ENCODE assay signal across 12 cellular contexts in genomic region chr22:41106122-41106968, GRCh38. TPM values are rescaled to one million over a fixed set of nuclear protein-coding genes. Genes with fewer than 3 reads are reported as not detected.
DNase-seq lines count a peak whose midpoint lies in the region; ATAC-seq and TF ChIP-seq lines count a peak whose summit lies in the region.
"Had no signal": no experiment of that assay in that cellular context is flagged by ENCODE, and none has a peak within 500 bp of the region (broad histone marks: within the 10 kb centered on the region; RNA-seq: fewer than 3 reads in every experiment).

No MANE protein-coding gene starts in this region.

- POLR2A ChIA-PET in WTC11 (lab: Charles Lee), result no interaction called here

- H3K27me3 ChIP-seq in GM23338 (ENCODE audit: insufficient read depth) (no peaks in the 10 kb centered on the region), sigmoid colon (no peaks in the 10 kb centered on the region)
- H3K27me3 ChIP-seq: spleen, stomach had no signal

- no peaks in the 10 kb centered on the region for H3K9me3 ChIP-seq in sigmoid colon
- H3K9me3 ChIP-seq: spleen, stomach had no signal

- H3K27ac Mint-ChIP-seq in GM23338, result no peak overlapping the region; the same call in 1 of the 2 replicates
- H3K27ac Mint-ChIP-seq in WTC11, result peak overlapping the region; percentile 88

- intact Hi-C loops in sigmoid colon (cut with DNase I), result no loop called here

- no peak overlapping the region for H2AFZ ChIP-seq in GM23338
- H2AFZ ChIP-seq: PC-9 had no signal

- H3K79me2 ChIP-seq in GM23338 (replicated peaks; ENCODE audit: insufficient read depth), result peaks cover 100% of the 10 kb centered on the region

- no peak for TF ChIP-seq POLR2A in sigmoid colon (IDR thresholded peaks at IDR 0.05)

- no peak overlapping the region for H3K4me2 ChIP-seq in GM23338
- H3K4me2 ChIP-seq: PC-9 had no signal

- TF ChIP-seq CTCF in GM23338 (conservative IDR thresholded peaks at IDR 0.05; ENCODE audit: low read depth in 2 of 2), result no peak
- TF ChIP-seq CTCF in WTC11 (IDR thresholded peaks at IDR 0.05), result no peak
- no peak for TF ChIP-seq CTCF in fibroblast of villous mesenchyme (IDR thresholded peaks at IDR 0.05; ENCODE audit: insufficient read depth, low read depth, low read length)
- no peak for TF ChIP-seq CTCF in sigmoid colon (IDR thresholded peaks at IDR 0.05)

- H4K20me1 ChIP-seq in GM23338 (replicated peaks; ENCODE audit: insufficient read depth), result peaks cover 72% of the 10 kb centered on the region

- H3K9me3 Mint-ChIP-seq in GM23338, result no peaks in the 10 kb centered on the region
- H3K9me3 Mint-ChIP-seq in WTC11, result no peaks in the 10 kb centered on the region

- 76% methylated on average over 8 of the region's 8 CpGs for WGBS in sigmoid colon, 2 donors

- no peaks in the 10 kb centered on the region for H3K9me2 ChIP-seq in GM23338 (ENCODE audit: insufficient read depth)

- no peak overlapping the region for H3K4me3 Mint-ChIP-seq in GM23338
- H3K4me3 Mint-ChIP-seq in WTC11, result no peak overlapping the region

- ATAC-seq in GM23338 (no peak), WTC11 (no peak), HG03039 (IDR thresholded peaks at IDR 0.05; ENCODE audit: unreplicated experiment) (no peak), HG03135 (IDR thresholded peaks at IDR 0.05; ENCODE audit: unreplicated experiment) (no peak), HG03354 (IDR thresholded peaks at IDR 0.05; ENCODE audit: poor library complexity, severe bottlenecking, unreplicated experiment) (no peak)

- TF ChIP-seq EP300 in sigmoid colon (IDR thresholded peaks at IDR 0.05), result no peak

- H3K4me1 ChIP-seq in GM23338 (ENCODE audit: insufficient read depth) (no peaks in the 10 kb centered on the region; the same call in 1 of the 2 replicates), sigmoid colon (peaks cover 0 to 45% (median 39%) of the 10 kb centered on the region in 4 donors)

- H3K27me3 Mint-ChIP-seq in GM23338 (ENCODE audit: insufficient read depth, low read depth, poor library complexity), result no peaks in the 10 kb centered on the region
- no peaks in the 10 kb centered on the region for H3K27me3 Mint-ChIP-seq in WTC11 (ENCODE audit: low read depth)

- peaks cover 8% of the 10 kb centered on the region; the same call in 1 of the 2 replicates for H3F3A ChIP-seq in GM23338 (replicated peaks; ENCODE audit: low read depth)

- H3K4me1 Mint-ChIP-seq in GM23338 (peaks cover 9% of the 10 kb centered on the region), WTC11 (peaks cover 19% of the 10 kb centered on the region)

- H3K27ac ChIP-seq in GM23338 (ENCODE audit: low read depth), result peak overlapping the region; percentile 85
- peak overlapping the region in 3 of 4 donors; percentile 23 to 29 (median 25) for H3K27ac ChIP-seq in sigmoid colon
- H3K27ac ChIP-seq: PC-9 had no signal

- DNase-seq in GM23338 (ENCODE audit: low spot score), result no peak
- DNase-seq in WTC11 (ENCODE audit: low spot score), result no peak
- DNase-seq in fibroblast of villous mesenchyme (ENCODE audit: low read depth), result peak; percentile 70
- DNase-seq in sigmoid colon, result no peak
- DNase-seq: aorta, mesendoderm, PC-9, spleen, stomach had no signal

- no peak overlapping the region for H3K4me3 ChIP-seq in GM23338
- H3K4me3 ChIP-seq in fibroblast of villous mesenchyme (ENCODE audit: low read depth, low read length), result no peak overlapping the region
- H3K4me3 ChIP-seq in sigmoid colon, result no peak overlapping the region
- H3K4me3 ChIP-seq: PC-9, spleen, stomach had no signal

- H3K36me3 Mint-ChIP-seq in GM23338 (ENCODE audit: low read depth) (peaks cover 27% of the 10 kb centered on the region; the same call in 2 of the 3 replicates), WTC11 (peaks cover 22% of the 10 kb centered on the region)

- CTCF ChIA-PET in WTC11 (lab: Charles Lee), result no interaction called here

- H3K36me3 ChIP-seq in GM23338 (ENCODE audit: insufficient read depth) (no peaks in the 10 kb centered on the region; the same call in none of the 2 replicates), sigmoid colon (peaks cover 0 to 15% (median 0%) of the 10 kb centered on the region in 4 donors)

TF ChIP-seq in GM23338, 12 proteins besides CTCF, POLR2A, EP300 and RAD21 (continues in another document):
- no peak for TF ChIP-seq REST (IDR thresholded peaks at IDR 0.05; ENCODE audit: unreplicated experiment)
- TF ChIP-seq JUNB (IDR thresholded peaks at IDR 0.05; ENCODE audit: unreplicated experiment), result no peak
- TF ChIP-seq EZH2 (IDR thresholded peaks at IDR 0.05; ENCODE audit: low read depth, unreplicated experiment), result no peak
- no peak for TF ChIP-seq ZNF114 (CRISPR knock-in tag; IDR thresholded peaks at IDR 0.05)

TF ChIP-seq in WTC11, 78 proteins besides CTCF, POLR2A, EP300 and RAD21:
- TF ChIP-seq ZNF263 (CRISPR knock-in tag; IDR thresholded peaks at IDR 0.05; ENCODE audit: low read depth) (no peak), ZNF396 (CRISPR knock-in tag; IDR thresholded peaks at IDR 0.05; ENCODE audit: borderline replicate concordance) (no peak), TCF7 (CRISPR knock-in tag; IDR thresholded peaks at IDR 0.05; ENCODE audit: low read depth) (no peak), EMX1 (CRISPR knock-in tag; IDR thresholded peaks at IDR 0.05) (no peak), ZNF512 (CRISPR knock-in tag; IDR thresholded peaks at IDR 0.05; ENCODE audit: borderline replicate concordance) (no peak), HMGA2 (CRISPR knock-in tag; IDR thresholded peaks at IDR 0.05) (no peak)
- TF ChIP-seq, protein P1, sequence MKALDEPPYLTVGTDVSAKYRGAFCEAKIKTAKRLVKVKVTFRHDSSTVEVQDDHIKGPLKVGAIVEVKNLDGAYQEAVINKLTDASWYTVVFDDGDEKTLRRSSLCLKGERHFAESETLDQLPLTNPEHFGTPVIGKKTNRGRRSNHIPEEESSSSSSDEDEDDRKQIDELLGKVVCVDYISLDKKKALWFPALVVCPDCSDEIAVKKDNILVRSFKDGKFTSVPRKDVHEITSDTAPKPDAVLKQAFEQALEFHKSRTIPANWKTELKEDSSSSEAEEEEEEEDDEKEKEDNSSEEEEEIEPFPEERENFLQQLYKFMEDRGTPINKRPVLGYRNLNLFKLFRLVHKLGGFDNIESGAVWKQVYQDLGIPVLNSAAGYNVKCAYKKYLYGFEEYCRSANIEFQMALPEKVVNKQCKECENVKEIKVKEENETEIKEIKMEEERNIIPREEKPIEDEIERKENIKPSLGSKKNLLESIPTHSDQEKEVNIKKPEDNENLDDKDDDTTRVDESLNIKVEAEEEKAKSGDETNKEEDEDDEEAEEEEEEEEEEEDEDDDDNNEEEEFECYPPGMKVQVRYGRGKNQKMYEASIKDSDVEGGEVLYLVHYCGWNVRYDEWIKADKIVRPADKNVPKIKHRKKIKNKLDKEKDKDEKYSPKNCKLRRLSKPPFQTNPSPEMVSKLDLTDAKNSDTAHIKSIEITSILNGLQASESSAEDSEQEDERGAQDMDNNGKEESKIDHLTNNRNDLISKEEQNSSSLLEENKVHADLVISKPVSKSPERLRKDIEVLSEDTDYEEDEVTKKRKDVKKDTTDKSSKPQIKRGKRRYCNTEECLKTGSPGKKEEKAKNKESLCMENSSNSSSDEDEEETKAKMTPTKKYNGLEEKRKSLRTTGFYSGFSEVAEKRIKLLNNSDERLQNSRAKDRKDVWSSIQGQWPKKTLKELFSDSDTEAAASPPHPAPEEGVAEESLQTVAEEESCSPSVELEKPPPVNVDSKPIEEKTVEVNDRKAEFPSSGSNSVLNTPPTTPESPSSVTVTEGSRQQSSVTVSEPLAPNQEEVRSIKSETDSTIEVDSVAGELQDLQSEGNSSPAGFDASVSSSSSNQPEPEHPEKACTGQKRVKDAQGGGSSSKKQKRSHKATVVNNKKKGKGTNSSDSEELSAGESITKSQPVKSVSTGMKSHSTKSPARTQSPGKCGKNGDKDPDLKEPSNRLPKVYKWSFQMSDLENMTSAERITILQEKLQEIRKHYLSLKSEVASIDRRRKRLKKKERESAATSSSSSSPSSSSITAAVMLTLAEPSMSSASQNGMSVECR (CRISPR knock-in tag; IDR thresholded peaks at IDR 0.05; ENCODE audit: borderline replicate concordance), result no peak
- TF ChIP-seq, protein P2, sequence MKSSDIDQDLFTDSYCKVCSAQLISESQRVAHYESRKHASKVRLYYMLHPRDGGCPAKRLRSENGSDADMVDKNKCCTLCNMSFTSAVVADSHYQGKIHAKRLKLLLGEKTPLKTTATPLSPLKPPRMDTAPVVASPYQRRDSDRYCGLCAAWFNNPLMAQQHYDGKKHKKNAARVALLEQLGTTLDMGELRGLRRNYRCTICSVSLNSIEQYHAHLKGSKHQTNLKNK (CRISPR knock-in tag; IDR thresholded peaks at IDR 0.05), result no peak

RNA-seq across cellular contexts. Expression of gene EP300, which starts 14.0 kb away (rescaled TPM):
- total RNA-seq in GM23338 (2014; rRNA removed; shearing (Covaris generic)), result 129 and 130 TPM in 2 replicates
- polyA plus RNA-seq in GM23338 (2016; fragmentation: Nextera tagmentation; extraction: Ambion mirVana) (39.4 and 40.7 TPM in 2 replicates), sigmoid colon (10 to 100 TPM in 1 of 3 donors, 1 to 10 TPM in 2; 6.0 to 27.4 (median 9.0) TPM)
- total RNA-seq in WTC11 (2021) (95.6 to 97.1 TPM (median 95.8 TPM) in 3 replicates), fibroblast of villous mesenchyme (45.4 and 73.8 TPM in 2 replicates), sigmoid colon (100 to 1,000 TPM in 1 of 4 donors, 10 to 100 TPM in 3; 59.6 to 109 (median 79.2) TPM)
